Comparison of ENCODE assay signal across 25 cellular contexts in the genomic region with DNA sequence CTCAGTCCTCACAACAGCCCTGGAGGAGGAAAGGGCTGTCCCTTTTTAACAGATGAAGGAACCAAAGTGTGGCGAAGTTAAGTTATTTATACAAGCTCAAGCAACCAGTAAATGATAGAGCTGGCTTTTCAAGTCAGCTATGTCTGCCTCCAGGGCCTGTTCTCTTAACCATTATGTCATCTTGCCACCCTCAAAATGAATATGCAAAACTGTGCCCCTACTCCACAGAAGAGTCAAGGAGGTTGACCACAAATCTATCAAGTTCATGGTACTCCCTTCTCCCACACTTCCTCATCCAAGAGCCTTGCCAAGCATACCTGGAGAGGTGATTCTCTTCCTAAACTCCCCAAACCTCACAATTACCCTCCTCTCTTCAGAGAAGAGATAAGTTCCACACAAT.
"Had no signal": no experiment of that assay in that cellular context is flagged by ENCODE, and none has a peak within 500 bp of the region (broad histone marks: within the 10 kb centered on the region; RNA-seq: fewer than 3 reads in every experiment).

No MANE protein-coding gene starts in this region.

- DNase-seq: activated CD4-positive, alpha-beta T cell treated with anti-CD3 and anti-CD28 coated beads, Interleukin-2, amount 50 U/mL, for 1 hour; activated CD8-positive, alpha-beta memory T cell treated with anti-CD3 and anti-CD28 coated beads for 24 hours; activated CD8-positive, alpha-beta memory T cell treated with anti-CD3 and anti-CD28 coated beads, Interleukin-2, amount 50 U/mL, for 48 hours; activated effector memory CD4-positive, alpha-beta T cell treated with anti-CD3 and anti-CD28 coated beads, Interleukin-2, amount 50 U/mL, for 16 hours; activated naive CD4-positive, alpha-beta T cell treated with anti-CD3 and anti-CD28 coated beads, Interleukin-2, amount 50 U/mL, for 16 hours; activated T-cell treated with anti-CD3 and anti-CD28 coated beads, Interleukin-2, amount 50 U/mL, for 72 hours; aorta; brain microvascular endothelial cell; heart left ventricle; left ventricle myocardium superior; mesenchymal stem cell; mucosa of descending colon; naive B cell; right cardiac atrium; stimulated activated CD4-positive, alpha-beta T cell treated with anti-CD3 and anti-CD28 coated beads, Interleukin-2, amount 100 ng/mL, for 24 hours; trophoblast cell had no signal

- FAIRE-seq: endometrium had no signal

- H3K4me3 ChIP-seq: coronary artery, gastroesophageal sphincter, heart left ventricle, mucosa of descending colon, suprapubic skin, vagina had no signal

- H3K4me3 Mint-ChIP-seq: activated T-cell treated with anti-CD3 and anti-CD28 coated beads, Interleukin-2, amount 50 U/mL, for 72 hours; central memory CD8-positive, alpha-beta T cell; neural crest cell; stimulated activated naive CD8-positive, alpha-beta T cell treated with anti-CD3 and anti-CD28 coated beads, Interleukin-15, Interleukin-2, amounts not matched to agents 100 ng/mL and 50 ng/mL, for 24 hours had no signal

- H3K27ac ChIP-seq: brain microvascular endothelial cell, coronary artery, gastroesophageal sphincter, suprapubic skin, vagina had no signal

- H3K36me3 ChIP-seq: brain microvascular endothelial cell, gastroesophageal sphincter, heart left ventricle, suprapubic skin, vagina had no signal

- H3K27me3 Mint-ChIP-seq: central memory CD8-positive, alpha-beta T cell; naive B cell; progenitor cell of endocrine pancreas; stimulated activated naive CD8-positive, alpha-beta T cell treated with anti-CD3 and anti-CD28 coated beads, Interleukin-15, Interleukin-2, amounts not matched to agents 100 ng/mL and 50 ng/mL, for 24 hours had no signal

- H3K4me1 ChIP-seq: gastroesophageal sphincter, suprapubic skin, vagina had no signal

- H3K27me3 ChIP-seq: brain microvascular endothelial cell, gastroesophageal sphincter, heart left ventricle, suprapubic skin, vagina had no signal

- H3K9me3 ChIP-seq: gastroesophageal sphincter, heart left ventricle, mucosa of descending colon, suprapubic skin, vagina had no signal

- H3K9me3 Mint-ChIP-seq: activated T-cell treated with anti-CD3 and anti-CD28 coated beads, Interleukin-2, amount 50 U/mL, for 72 hours; central memory CD8-positive, alpha-beta T cell; naive B cell; neural crest cell; stimulated activated naive CD8-positive, alpha-beta T cell treated with anti-CD3 and anti-CD28 coated beads, Interleukin-15, Interleukin-2, amounts not matched to agents 100 ng/mL and 50 ng/mL, for 24 hours had no signal

- H3K36me3 Mint-ChIP-seq: naive B cell had no signal

- H3K27ac Mint-ChIP-seq: activated T-cell treated with anti-CD3 and anti-CD28 coated beads, Interleukin-2, amount 50 U/mL, for 72 hours; progenitor cell of endocrine pancreas; stimulated activated naive CD8-positive, alpha-beta T cell treated with anti-CD3 and anti-CD28 coated beads, Interleukin-15, Interleukin-2, amounts not matched to agents 100 ng/mL and 50 ng/mL, for 24 hours had no signal

- H3K4me1 Mint-ChIP-seq: central memory CD8-positive, alpha-beta T cell had no signal
